ENCODE assay signal across 19 cellular contexts in genomic region chr17:29837531-29837930, GRCh38.
DNase-seq lines count a peak whose midpoint lies in the region; FAIRE-seq and TF ChIP-seq lines count a peak whose summit lies in the region.
"Had no signal": no experiment of that assay in that cellular context is flagged by ENCODE, and none has a peak within 500 bp of the region (broad histone marks: within the 10 kb centered on the region; RNA-seq: fewer than 3 reads in every experiment).

No MANE protein-coding gene starts in this region.

- H2BK15ac ChIP-seq in H1 (ENCODE audit: low read length): no peak overlapping the region

- H3K27ac Mint-ChIP-seq in CD4-positive, alpha-beta memory T cell: no peak overlapping the region
- H3K27ac Mint-ChIP-seq: CD8-positive, alpha-beta T cell had no signal

- no peak overlapping the region for H2BK5ac ChIP-seq in H1 (ENCODE audit: low read depth, low read length)
- H2BK5ac ChIP-seq in trophoblast cell (ENCODE audit: low read depth, low read length, poor library complexity): no peak overlapping the region

- H2AK5ac ChIP-seq in H1 (ENCODE audit: low read depth, low read length) (no peak overlapping the region), trophoblast cell (ENCODE audit: low read length) (no peak overlapping the region)

- H4K12ac ChIP-seq in trophoblast cell (ENCODE audit: low read depth, low read length): no peak overlapping the region

- TF ChIP-seq RAD21 in H1 (IDR thresholded peaks at IDR 0.05 in 1 of 2, conservative IDR thresholded peaks at IDR 0.05 in 1 of 2; ENCODE audit: low read depth in 2 of 2, low read length in 2 of 2): no peak

- no peaks in the 10 kb centered on the region for H3K79me1 ChIP-seq in H1 (ENCODE audit: low read depth, low read length)
- no peaks in the 10 kb centered on the region for H3K79me1 ChIP-seq in trophoblast cell (ENCODE audit: low read length)

- no peak overlapping the region for H2BK12ac ChIP-seq in H1 (ENCODE audit: low read depth, low read length)
- no peak overlapping the region for H2BK12ac ChIP-seq in trophoblast cell (ENCODE audit: low read length)

- H4K91ac ChIP-seq in H1 (replicated peaks; ENCODE audit: insufficient read length, low read length): no peak overlapping the region
- no peak overlapping the region for H4K91ac ChIP-seq in trophoblast cell (ENCODE audit: low read depth, low read length)

- H3K27me3 ChIP-seq in H1 (replicated peaks in 1 of 4; ENCODE audit: control insufficient read depth in 3 of 4, extremely low read depth in 1 of 4, insufficient read depth in 3 of 4, low read length in 3 of 4) (no peaks in the 10 kb centered on the region), trophoblast cell (ENCODE audit: insufficient read depth, low read length) (no peaks in the 10 kb centered on the region)
- H3K27me3 ChIP-seq in CD4-positive, alpha-beta memory T cell (ENCODE audit: insufficient read depth, low read length): no peaks in the 10 kb centered on the region
- H3K27me3 ChIP-seq: BE2C had no signal

- no peak for TF ChIP-seq POLR2A in H1 (IDR thresholded peaks at IDR 0.05; ENCODE audit: control extremely low read depth in 1 of 2, low read depth in 2 of 2, low read length in 2 of 2)

- TF ChIP-seq CTCF in C4-2B (conservative IDR thresholded peaks at IDR 0.05): no peak
- TF ChIP-seq CTCF in H1 (IDR thresholded peaks at IDR 0.05; ENCODE audit: control extremely low read depth in 1 of 3, insufficient read depth in 1 of 3, low read depth in 1 of 3, low read length in 3 of 3): no peak

- H3K27ac ChIP-seq in C4-2B (peak overlapping the region; percentile 44), H1 (ENCODE audit: low read depth, low read length) (no peak overlapping the region), trophoblast cell (ENCODE audit: low read depth, low read length) (no peak overlapping the region)
- no peak overlapping the region for H3K27ac ChIP-seq in CD4-positive, alpha-beta memory T cell (ENCODE audit: low read depth, low read length)
- H3K27ac ChIP-seq: PC-9 had no signal

- H3K56ac ChIP-seq in H1 (replicated peaks; ENCODE audit: insufficient read length, low read depth, low read length): no peak overlapping the region

- no peaks in the 10 kb centered on the region for H3K9me3 Mint-ChIP-seq in CD4-positive, alpha-beta memory T cell
- H3K9me3 Mint-ChIP-seq: CD8-positive, alpha-beta T cell; HFFc6 had no signal

- CTCF ChIA-PET in H1 (lab: Charles Lee; ENCODE audit: partially characterized antibody): interaction anchor here (0.6 to 1.2 kb wide), 3 partner anchors 93 to 121 kb away, joined by 3 to 5 read pairs (median 3); partner anchors contain the start of gene SSH2
- CTCF ChIA-PET in CD4-positive, alpha-beta memory T cell (lab: Charles Lee; ENCODE audit: partially characterized antibody): no interaction called here

- H2BK20ac ChIP-seq in H1 (ENCODE audit: low read length): no peak overlapping the region

- H3K4me1 Mint-ChIP-seq in CD4-positive, alpha-beta memory T cell: no peaks in the 10 kb centered on the region

- H4K5ac ChIP-seq in H1 (ENCODE audit: insufficient read length, low read depth, low read length): no peak overlapping the region

- no peak overlapping the region for H3K4me3 Mint-ChIP-seq in CD4-positive, alpha-beta memory T cell
- H3K4me3 Mint-ChIP-seq: CD8-positive, alpha-beta T cell; HFFc6 had no signal

- H3K4me3 ChIP-seq in H1 (ENCODE audit: extremely low read depth in 1 of 4, insufficient read depth in 2 of 4, low read depth in 3 of 4, low read length in 4 of 4) (no peak overlapping the region), trophoblast cell (ENCODE audit: low read depth, low read length) (no peak overlapping the region)
- no peak overlapping the region for H3K4me3 ChIP-seq in CD4-positive, alpha-beta memory T cell (ENCODE audit: low read length in 2 of 2)
- H3K4me3 ChIP-seq: PC-9 had no signal

- no peaks in the 10 kb centered on the region for H3K36me3 ChIP-seq in H1 (ENCODE audit: control insufficient read depth in 2 of 4, insufficient read depth in 4 of 4, low read length in 3 of 4)
- H3K36me3 ChIP-seq in trophoblast cell (ENCODE audit: control insufficient read depth in 1 of 2, insufficient read depth in 2 of 2, low read length in 2 of 2): no peaks in the 10 kb centered on the region
- H3K36me3 ChIP-seq in CD4-positive, alpha-beta memory T cell (ENCODE audit: insufficient read depth, low read length): no peaks in the 10 kb centered on the region
- H3K36me3 ChIP-seq: BE2C had no signal

- H2BK120ac ChIP-seq in H1 (replicated peaks; ENCODE audit: low read depth, low read length) (no peak overlapping the region), trophoblast cell (ENCODE audit: insufficient read depth, low read length, poor library complexity) (no peak overlapping the region)

- H3K4ac ChIP-seq in H1 (replicated peaks; ENCODE audit: insufficient read length, low read depth, low read length) (no peak overlapping the region), trophoblast cell (ENCODE audit: low read depth, low read length) (no peak overlapping the region)

- H3K9me3 ChIP-seq in H1 (ENCODE audit: insufficient read depth in 2 of 2, low read depth in 1 of 2, low read length in 1 of 2) (no peaks in the 10 kb centered on the region), trophoblast cell (ENCODE audit: insufficient read depth, low read depth, low read length) (no peaks in the 10 kb centered on the region)
- no peaks in the 10 kb centered on the region for H3K9me3 ChIP-seq in CD4-positive, alpha-beta memory T cell (ENCODE audit: control insufficient read depth in 1 of 2, low read length in 2 of 2)
- H3K9me3 ChIP-seq: BE2C had no signal

- H3K27me3 Mint-ChIP-seq in CD4-positive, alpha-beta memory T cell: no peaks in the 10 kb centered on the region

- no peak overlapping the region for H3K18ac ChIP-seq in H1 (ENCODE audit: extremely low read depth, low read length)
- H3K18ac ChIP-seq in trophoblast cell (ENCODE audit: low read length): peak overlapping the region; percentile 38

- peaks cover 0 to 2% of the 10 kb centered on the region in 2 experiments for H4K20me1 ChIP-seq in H1 (replicated peaks in 1 of 2; ENCODE audit: control insufficient read depth in 1 of 2, insufficient read depth in 2 of 2, low read length in 2 of 2)

- no peak for TF ChIP-seq EP300 in H1 (IDR thresholded peaks at IDR 0.05; ENCODE audit: borderline replicate concordance in 1 of 2, low read depth in 2 of 2, low read length in 2 of 2)

- H2AFZ ChIP-seq in H1 (ENCODE audit: low read length): no peak overlapping the region
- H2AFZ ChIP-seq in trophoblast cell (ENCODE audit: insufficient read depth, low read length, poor library complexity): no peak overlapping the region
- H2AFZ ChIP-seq: PC-9 had no signal

- intact Hi-C loops in CD4-positive, alpha-beta memory T cell (cut with micrococcal nuclease): no loop called here

- FAIRE-seq in H1 (lab: Jason Lieb, UNC): no peak
- FAIRE-seq in frontal cortex (lab: Jason Lieb, UNC): no peak

- H3K23ac ChIP-seq in H1 (ENCODE audit: insufficient read length): no peak overlapping the region
- H3K23ac ChIP-seq in trophoblast cell (ENCODE audit: low read length): no peak overlapping the region

- no peak overlapping the region for H3K9ac ChIP-seq in H1 (replicated peaks in 1 of 4; ENCODE audit: extremely low read depth in 1 of 4, low read depth in 3 of 4, low read length in 3 of 4)
- no peak overlapping the region for H3K9ac ChIP-seq in trophoblast cell (ENCODE audit: low read length)

- H3K4me1 ChIP-seq in H1 (replicated peaks in 1 of 4; ENCODE audit: control insufficient read depth in 3 of 4, insufficient read depth in 4 of 4, low read length in 3 of 4) (peaks cover 0 to 3% (median 1%) of the 10 kb centered on the region in 4 experiments; a peak in 3 of 7 replicates), trophoblast cell (ENCODE audit: control insufficient read depth in 1 of 2, insufficient read depth in 2 of 2, low read length in 2 of 2) (peaks cover 4 to 6% of the 10 kb centered on the region in 2 experiments)
- no peaks in the 10 kb centered on the region for H3K4me1 ChIP-seq in CD4-positive, alpha-beta memory T cell (ENCODE audit: insufficient read depth, low read length)

- WGBS in H1 (ENCODE audit: extremely low coverage in 1 of 2, insufficient coverage in 1 of 2, insufficient read length in 1 of 2, insufficient replicate concordance in 2 of 2, low coverage in 1 of 2, low lambda C conversion rate in 2 of 2, missing lambda C conversion rate in 1 of 2), 2 experiments: 90% methylated on average over 7 of the region's 7 CpGs; no CpG with 5 or more reads in 1 of the 2 experiments
- WGBS in trophoblast cell (ENCODE audit: extremely low coverage, insufficient coverage, insufficient read length): no CpG with 5 or more reads among the region's 7 CpGs

- H3K23me2 ChIP-seq in H1 (ENCODE audit: low read depth, low read length): no peaks in the 10 kb centered on the region

- H3K14ac ChIP-seq in H1 (ENCODE audit: insufficient read length): no peak overlapping the region
- H3K14ac ChIP-seq in trophoblast cell (ENCODE audit: low read length): no peak overlapping the region

- H3K79me2 ChIP-seq in H1 (ENCODE audit: control insufficient read depth in 1 of 2, insufficient read depth in 2 of 2, low read length in 2 of 2) (no peaks in the 10 kb centered on the region), trophoblast cell (ENCODE audit: control insufficient read depth, insufficient read depth, low read length, poor library complexity) (no peaks in the 10 kb centered on the region)

- DNase-seq in NCI-H2171 (lab: John Stamatoyannopoulos, UW): peak; percentile 79
- DNase-seq in H1 (ENCODE audit: low read depth in 1 of 2, low spot score in 2 of 2): no peak
- no peak for DNase-seq in trophoblast cell
- DNase-seq in frontal cortex (ENCODE audit: low spot score in 2 of 2): no peak
- no peak for DNase-seq in CD4-positive, alpha-beta memory T cell
- no peak for DNase-seq in hippocampal formation (lab: John Stamatoyannopoulos, UW)
- DNase-seq in MV-4-11 (lab: John Stamatoyannopoulos, UW): no peak
- DNase-seq: 8988T; BE2C; Calu3; CD8-positive, alpha-beta T cell; H7; HFFc6; NCI-H1105; NCI-H2081; NCI-H2227 treated with DMSO at 0.1 percent for 48 hours; NCI-H524 treated with DMSO at 0.1 percent for 48 hours; PC-9 had no signal

- H3K4me2 ChIP-seq in H1 (ENCODE audit: insufficient read depth in 1 of 2, low read depth in 2 of 2, low read length in 2 of 2) (no peak overlapping the region), trophoblast cell (ENCODE audit: low read length) (no peak overlapping the region)
- H3K4me2 ChIP-seq: PC-9 had no signal

- POLR2A ChIA-PET in H1 (lab: Charles Lee; ENCODE audit: partially characterized antibody): interaction anchor here (0.8 kb wide), 1 partner anchor 9 kb away, joined by 3 read pairs; no protein-coding TSS in a partner anchor
- POLR2A ChIA-PET in CD4-positive, alpha-beta memory T cell (lab: Charles Lee; ENCODE audit: partially characterized antibody): no interaction called here

- peak overlapping the region; percentile 5; the same call in 1 of the 2 replicates for H4K8ac ChIP-seq in H1 (ENCODE audit: extremely low read depth, insufficient read depth, low read length)
- H4K8ac ChIP-seq in trophoblast cell (ENCODE audit: low read depth, low read length): no peak overlapping the region

- H3K36me3 Mint-ChIP-seq in CD4-positive, alpha-beta memory T cell: peaks cover 1 to 6% of the 10 kb centered on the region in 2 donors
- H3K36me3 Mint-ChIP-seq: CD8-positive, alpha-beta T cell had no signal

TF ChIP-seq in H1, 55 proteins besides CTCF, POLR2A, EP300 and RAD21 (continues in another document):
- no peak for TF ChIP-seq BRCA1 (IDR thresholded peaks at IDR 0.05; ENCODE audit: low read depth, low read length)
- TF ChIP-seq EGR1 (IDR thresholded peaks at IDR 0.05; ENCODE audit: borderline replicate concordance, low read depth, low read length): no peak
